ENCODE assay signal across 9 cellular contexts in genomic region chr6:113994934-113995342, GRCh38. TPM values are rescaled to one million over a fixed set of nuclear protein-coding genes. Genes with fewer than 3 reads are reported as not detected.
A peak's percentile ranks its signal among the peaks of the same experiment; 100 is the strongest.
DNase-seq lines count a peak whose midpoint lies in the region; ATAC-seq, FAIRE-seq and TF ChIP-seq lines count a peak whose summit lies in the region.
"Had no signal": no experiment of that assay in that cellular context is flagged by ENCODE, and none has a peak within 500 bp of the region (broad histone marks: within the 10 kb centered on the region; RNA-seq: fewer than 3 reads in every experiment).

No MANE protein-coding gene starts in this region.

- no peak overlapping the region for H2AFZ ChIP-seq in hepatocyte

- no peaks in the 10 kb centered on the region for H4K20me1 ChIP-seq in hepatocyte (ENCODE audit: insufficient read depth, poor library complexity, severe bottlenecking)
- H4K20me1 ChIP-seq: BLaER1 treated with 17β-estradiol and CSF1 and Interleukin-3, amounts not matched to agents 10 nM and 100 nM had no signal

- H3K27me3 ChIP-seq in hepatocyte: no peaks in the 10 kb centered on the region
- H3K27me3 ChIP-seq in small intestine (ENCODE audit: control insufficient read depth in 2 of 2, insufficient read depth in 2 of 2, low read length in 2 of 2): peaks cover 0 to 2% of the 10 kb centered on the region in 2 donors
- H3K27me3 ChIP-seq: BLaER1 treated with 17β-estradiol and CSF1 and Interleukin-3, amounts not matched to agents 10 nM and 100 nM had no signal

- H3K4me2 ChIP-seq in hepatocyte: peak overlapping the region; percentile 0
- H3K4me2 ChIP-seq: BLaER1 treated with 17β-estradiol and CSF1 and Interleukin-3, amounts not matched to agents 10 nM and 100 nM had no signal

- no peak for FAIRE-seq in small intestine (lab: Jason Lieb, UNC)

- peak; percentile 79 for TF ChIP-seq CTCF in hepatocyte (IDR thresholded peaks at IDR 0.05; ENCODE audit: poor library complexity)

- ATAC-seq in GM21526 (IDR thresholded peaks at IDR 0.05; ENCODE audit: low FRiP score, unreplicated experiment): peak; percentile 97

- no peaks in the 10 kb centered on the region for H3K79me2 ChIP-seq in hepatocyte

- H3K9me2 ChIP-seq in hepatocyte (replicated peaks; ENCODE audit: insufficient read depth): no peaks in the 10 kb centered on the region

- peak overlapping the region; percentile 70 for H3K27ac ChIP-seq in hepatocyte
- H3K27ac ChIP-seq in small intestine (ENCODE audit: low read depth in 1 of 2, low read length in 1 of 2): no peak overlapping the region
- H3K27ac ChIP-seq: BLaER1 treated with 17β-estradiol and CSF1 and Interleukin-3, amounts not matched to agents 10 nM and 100 nM had no signal

- no peaks in the 10 kb centered on the region for H3K36me3 ChIP-seq in hepatocyte (replicated peaks; ENCODE audit: insufficient read depth, low read depth)
- no peaks in the 10 kb centered on the region for H3K36me3 ChIP-seq in small intestine (ENCODE audit: control insufficient read depth in 2 of 2, insufficient read depth in 2 of 2, low read length in 2 of 2)
- H3K36me3 ChIP-seq: BLaER1 treated with 17β-estradiol and CSF1 and Interleukin-3, amounts not matched to agents 10 nM and 100 nM had no signal

- no peaks in the 10 kb centered on the region for H3K9me3 ChIP-seq in hepatocyte (ENCODE audit: low read depth)
- H3K9me3 ChIP-seq in small intestine (ENCODE audit: control insufficient read depth, low read depth): no peaks in the 10 kb centered on the region

- H3K4me1 ChIP-seq in hepatocyte (ENCODE audit: insufficient read depth) (no peaks in the 10 kb centered on the region), small intestine (ENCODE audit: control insufficient read depth in 2 of 2, insufficient read depth in 1 of 2, low read depth in 1 of 2, low read length in 1 of 2) (no peaks in the 10 kb centered on the region)

- no peak overlapping the region for H3K4me3 ChIP-seq in hepatocyte
- H3K4me3 ChIP-seq in small intestine (ENCODE audit: low read depth in 1 of 2, low read length in 2 of 2): no peak overlapping the region
- H3K4me3 ChIP-seq: BLaER1 treated with 17β-estradiol and CSF1 and Interleukin-3, amounts not matched to agents 10 nM and 100 nM had no signal

- peak; percentile 11 to 32 for DNase-seq in activated CD4-positive, alpha-beta T cell treated with anti-CD3 and anti-CD28 coated beads for 4 hours
- DNase-seq in activated CD4-positive, alpha-beta T cell treated with anti-CD3 and anti-CD28 coated beads, Interleukin-2, amount 50 U/mL, for 1 hour: no peak
- DNase-seq in HPDE6-E6E7 (ENCODE audit: extremely low spot score): peak; percentile 84
- peak; percentile 95 for DNase-seq in NCI-H82 (lab: John Stamatoyannopoulos, UW)
- DNase-seq in amygdala (lab: John Stamatoyannopoulos, UW): peak in 51 of 56 donors; percentile 3 to 97 (median 65)
- peak; percentile 86 for DNase-seq in hepatocyte (ENCODE audit: low spot score)
- peak; percentile 73 for DNase-seq in small intestine

RNA-seq across cellular contexts. Expression of gene HDAC2, which starts 24.0 kb away (rescaled TPM):
- 139 and 148 TPM in 2 replicates for total RNA-seq in hepatocyte
- polyA plus RNA-seq in hepatocyte (147 and 173 TPM in 2 replicates), small intestine (10 to 100 TPM; 42.7 to 91.9 (median 46.7) TPM)
